14 cellular contexts compared by ENCODE assay signal in the genomic region with DNA sequence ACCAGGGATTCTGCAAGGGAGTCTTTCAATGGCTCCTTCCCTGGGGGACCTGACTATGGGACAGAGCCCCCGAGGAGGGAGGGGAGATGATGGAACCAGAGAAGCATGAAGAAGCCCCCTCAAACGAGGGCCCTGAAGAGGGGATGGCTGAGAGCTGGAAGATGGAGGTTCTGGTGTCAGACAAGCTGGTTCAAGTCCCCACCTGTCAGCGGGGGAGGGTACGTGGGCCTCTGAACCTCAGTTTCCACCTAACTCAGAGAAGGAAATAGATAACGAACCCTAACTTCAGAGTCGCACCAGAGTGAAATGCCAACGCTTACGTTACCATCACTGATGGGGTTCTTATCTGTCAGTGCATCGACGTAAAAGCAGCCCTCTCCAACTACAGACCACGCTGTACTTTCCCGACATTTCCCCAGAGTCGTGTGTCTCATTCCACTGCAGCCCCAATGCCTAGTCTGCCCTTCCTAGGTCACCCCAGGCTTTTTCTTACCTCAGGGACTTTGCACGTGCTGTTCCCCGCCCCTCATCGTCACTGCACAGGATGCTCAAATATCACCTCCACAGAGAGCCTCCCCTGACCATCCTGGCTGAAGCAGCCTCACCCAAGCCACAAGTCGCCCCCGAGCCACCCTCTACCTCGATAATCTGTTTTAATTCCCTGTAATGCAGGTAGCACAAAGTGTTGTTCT.
A peak's percentile ranks its signal among the peaks of the same experiment; 100 is the strongest.
DNase-seq lines count a peak whose midpoint lies in the region; ATAC-seq and TF ChIP-seq lines count a peak whose summit lies in the region.
"Had no signal": no experiment of that assay in that cellular context is flagged by ENCODE, and none has a peak within 500 bp of the region (broad histone marks: within the 10 kb centered on the region; RNA-seq: fewer than 3 reads in every experiment).

No MANE protein-coding gene starts in this region.

- H3K36me3 Mint-ChIP-seq in activated CD4-positive, alpha-beta T cell treated with anti-CD3 and anti-CD28 coated beads, Interleukin-2, amount 10 ng/mL, durations not matched to agents 7 days and 5 days (ENCODE audit: low read depth): peaks cover 40% of the 10 kb centered on the region
- peaks cover 19% of the 10 kb centered on the region for H3K36me3 Mint-ChIP-seq in T-helper 2 cell treated with Interferon-gamma antibody and Interleukin-4, amounts not matched to agents 5 μg/mL and 100 μg/mL, for 36 hours (ENCODE audit: low read depth)
- H3K36me3 Mint-ChIP-seq in brain: peaks cover 19% of the 10 kb centered on the region

- no peak overlapping the region for H3K27ac ChIP-seq in mesenchymal stem cell (ENCODE audit: low read length, poor library complexity, severe bottlenecking)
- H3K27ac ChIP-seq: tibial artery had no signal

- DNase-seq in activated CD4-positive, alpha-beta T cell treated with anti-CD3 and anti-CD28 coated beads, Interleukin-2, amount 10 ng/mL, durations not matched to agents 7 days and 5 days: no peak
- DNase-seq in activated CD4-positive, alpha-beta T cell treated with anti-CD3 and anti-CD28 coated beads, Interleukin-2, amount 50 U/mL, for 1 hour: no peak
- DNase-seq in T-helper 2 cell treated with Interferon-gamma antibody and Interleukin-4, amounts not matched to agents 5 μg/mL and 100 μg/mL, for 36 hours (ENCODE audit: low spot score): peak; percentile 65
- DNase-seq in posterior vena cava (ENCODE audit: low spot score): peak; percentile 50
- no peak for DNase-seq in NCI-H2171 treated with DMSO at 0.1 percent for 48 hours (lab: John Stamatoyannopoulos, UW)
- DNase-seq in mesenchymal stem cell: no peak
- DNase-seq: left ventricle myocardium inferior, MV-4-11, NCI-H345, OCI-M1, SK-N-SH, tibial artery had no signal

- H3K9me3 Mint-ChIP-seq in activated CD4-positive, alpha-beta T cell treated with anti-CD3 and anti-CD28 coated beads, Interleukin-2, amount 10 ng/mL, durations not matched to agents 7 days and 5 days: peaks cover 2% of the 10 kb centered on the region
- H3K9me3 Mint-ChIP-seq in T-helper 2 cell treated with Interferon-gamma antibody and Interleukin-4, amounts not matched to agents 5 μg/mL and 100 μg/mL, for 36 hours: peaks cover 6% of the 10 kb centered on the region
- peaks cover 6 to 23% (median 11%) of the 10 kb centered on the region in 5 experiments for H3K9me3 Mint-ChIP-seq in brain

- no peaks in the 10 kb centered on the region for H3K9me3 ChIP-seq in mesenchymal stem cell (ENCODE audit: control insufficient read depth, low read length)
- H3K9me3 ChIP-seq: SK-N-SH had no signal

- peaks cover 84% of the 10 kb centered on the region for H3K4me1 Mint-ChIP-seq in activated CD4-positive, alpha-beta T cell treated with anti-CD3 and anti-CD28 coated beads, Interleukin-2, amount 10 ng/mL, durations not matched to agents 7 days and 5 days
- peaks cover 33% of the 10 kb centered on the region for H3K4me1 Mint-ChIP-seq in T-helper 2 cell treated with Interferon-gamma antibody and Interleukin-4, amounts not matched to agents 5 μg/mL and 100 μg/mL, for 36 hours (ENCODE audit: low read depth)
- H3K4me1 Mint-ChIP-seq in brain: peaks cover 44% of the 10 kb centered on the region

- H2AK5ac ChIP-seq in mesenchymal stem cell (ENCODE audit: low read length, severe bottlenecking): no peak overlapping the region

- peak overlapping the region; percentile 78 for H3K27ac Mint-ChIP-seq in activated CD4-positive, alpha-beta T cell treated with anti-CD3 and anti-CD28 coated beads, Interleukin-2, amount 10 ng/mL, durations not matched to agents 7 days and 5 days
- peak overlapping the region; percentile 74 for H3K27ac Mint-ChIP-seq in T-helper 2 cell treated with Interferon-gamma antibody and Interleukin-4, amounts not matched to agents 5 μg/mL and 100 μg/mL, for 36 hours
- peak overlapping the region in 3 of 5 experiments; percentile 28 to 78 (median 65) for H3K27ac Mint-ChIP-seq in brain

- peaks cover 6% of the 10 kb centered on the region for H3K4me1 ChIP-seq in mesenchymal stem cell (ENCODE audit: control insufficient read depth, insufficient read depth, low read depth, low read length)
- H3K4me1 ChIP-seq: tibial artery had no signal

- H2BK120ac ChIP-seq in mesenchymal stem cell (ENCODE audit: low read depth, low read length): no peak overlapping the region

- H3K18ac ChIP-seq in mesenchymal stem cell (ENCODE audit: low read depth in 1 of 2, low read length in 2 of 2): no peak overlapping the region

- H3K79me1 ChIP-seq in mesenchymal stem cell (replicated peaks; ENCODE audit: low read length, poor library complexity, severe bottlenecking): peaks cover 41% of the 10 kb centered on the region

- POLR2A ChIA-PET in activated CD4-positive, alpha-beta T cell treated with anti-CD3 and anti-CD28 coated beads, Interleukin-2, amount 10 ng/mL, durations not matched to agents 7 days and 5 days (lab: Charles Lee): no interaction called here

- no peak overlapping the region for H3K14ac ChIP-seq in mesenchymal stem cell (ENCODE audit: low read length in 2 of 2)

- H2BK12ac ChIP-seq in mesenchymal stem cell (ENCODE audit: low read length in 2 of 2): no peak overlapping the region

- WGBS in mesenchymal stem cell: 85% methylated on average over 18 of the region's 19 CpGs

- no peak for TF ChIP-seq CTCF in brain (conservative IDR thresholded peaks at IDR 0.05)

- H3K4me3 Mint-ChIP-seq in activated CD4-positive, alpha-beta T cell treated with anti-CD3 and anti-CD28 coated beads, Interleukin-2, amount 10 ng/mL, durations not matched to agents 7 days and 5 days: no peak overlapping the region
- peak overlapping the region; percentile 50 for H3K4me3 Mint-ChIP-seq in T-helper 2 cell treated with Interferon-gamma antibody and Interleukin-4, amounts not matched to agents 5 μg/mL and 100 μg/mL, for 36 hours
- H3K4me3 Mint-ChIP-seq in brain: no peak overlapping the region

- H4K8ac ChIP-seq in mesenchymal stem cell (ENCODE audit: low read length): no peak overlapping the region

- ATAC-seq in GM21786 (IDR thresholded peaks at IDR 0.05; ENCODE audit: unreplicated experiment): no peak

- H3K27me3 ChIP-seq in mesenchymal stem cell (ENCODE audit: control insufficient read depth in 1 of 2, insufficient read depth in 1 of 2, low read length in 2 of 2): peaks cover 0 to 36% of the 10 kb centered on the region in 2 experiments
- H3K27me3 ChIP-seq: tibial artery had no signal

- H4K91ac ChIP-seq in mesenchymal stem cell (ENCODE audit: low read length): no peak overlapping the region

- H2AFZ ChIP-seq in mesenchymal stem cell (ENCODE audit: low read depth, low read length): no peak overlapping the region

- H2BK5ac ChIP-seq in mesenchymal stem cell (ENCODE audit: low read depth, low read length, poor library complexity, severe bottlenecking): no peak overlapping the region

- H3K27me3 Mint-ChIP-seq in activated CD4-positive, alpha-beta T cell treated with anti-CD3 and anti-CD28 coated beads, Interleukin-2, amount 10 ng/mL, durations not matched to agents 7 days and 5 days: no peaks in the 10 kb centered on the region
- H3K27me3 Mint-ChIP-seq in T-helper 2 cell treated with Interferon-gamma antibody and Interleukin-4, amounts not matched to agents 5 μg/mL and 100 μg/mL, for 36 hours (ENCODE audit: low read depth): no peaks in the 10 kb centered on the region
- H3K27me3 Mint-ChIP-seq in brain: peaks cover 8% of the 10 kb centered on the region

- intact Hi-C loops in posterior vena cava (cut with DNase I): no loop called here

- no peak overlapping the region for H3K4me2 ChIP-seq in mesenchymal stem cell (ENCODE audit: low read length, poor library complexity, severe bottlenecking)
- H3K4me2 ChIP-seq: SK-N-SH had no signal

- no peak overlapping the region for H3K23ac ChIP-seq in mesenchymal stem cell (ENCODE audit: low read length in 2 of 2)

- H3K4me3 ChIP-seq in mesenchymal stem cell (ENCODE audit: insufficient read depth in 1 of 2, low read depth in 1 of 2, low read length in 2 of 2): no peak overlapping the region
- H3K4me3 ChIP-seq: left ventricle myocardium inferior, tibial artery had no signal

- H3K36me3 ChIP-seq in mesenchymal stem cell (ENCODE audit: control insufficient read depth in 1 of 2, insufficient read depth in 2 of 2, low read depth in 1 of 2, low read length in 2 of 2): no peaks in the 10 kb centered on the region
- H3K36me3 ChIP-seq: left ventricle myocardium inferior, tibial artery had no signal

- no peak overlapping the region for H3K9ac ChIP-seq in mesenchymal stem cell (ENCODE audit: low read length)
- H3K9ac ChIP-seq: SK-N-SH had no signal

- H2BK15ac ChIP-seq in mesenchymal stem cell (ENCODE audit: low read depth, poor library complexity, severe bottlenecking): no peak overlapping the region

- H3K4ac ChIP-seq in mesenchymal stem cell (ENCODE audit: low read depth in 1 of 2, low read length in 2 of 2): no peak overlapping the region

- CTCF ChIA-PET in activated CD4-positive, alpha-beta T cell treated with anti-CD3 and anti-CD28 coated beads, Interleukin-2, amount 10 ng/mL, durations not matched to agents 7 days and 5 days (lab: Charles Lee): interaction anchor here (0.7 kb wide), 1 partner anchor 30 kb away, joined by 3 read pairs; no protein-coding TSS in a partner anchor

Comparison
In these comparisons a context has a peak if more than half of its experiments do, and no peak if none do; other contexts are left out.
1. DNase-seq: peak in T-helper 2 cell treated with Interferon-gamma antibody and Interleukin-4, amounts not matched to agents 5 μg/mL and 100 μg/mL, for 36 hours (single experiment) and posterior vena cava (single experiment); none in activated CD4-positive, alpha-beta T cell treated with anti-CD3 and anti-CD28 coated beads, Interleukin-2, amount 10 ng/mL, durations not matched to agents 7 days and 5 days (single experiment), activated CD4-positive, alpha-beta T cell treated with anti-CD3 and anti-CD28 coated beads, Interleukin-2, amount 50 U/mL, for 1 hour (single experiment), NCI-H2171 treated with DMSO at 0.1 percent for 48 hours (single experiment) and mesenchymal stem cell (single experiment).
2. Peak in every context shown above with its lines, with median percentiles within 50 percentile points of each other: H3K27ac Mint-ChIP-seq.